In genomic region chr22:32660292-32660691, GRCh38 we compare ENCODE assay signal across 8 cellular contexts.
A peak's percentile ranks its signal among the peaks of the same experiment; 100 is the strongest.
DNase-seq lines count a peak whose midpoint lies in the region; ATAC-seq and TF ChIP-seq lines count a peak whose summit lies in the region.

No MANE protein-coding gene starts in this region.

- no peak overlapping the region for H3K4me3 ChIP-seq in dorsolateral prefrontal cortex

- TF ChIP-seq CTCF in dorsolateral prefrontal cortex (IDR thresholded peaks at IDR 0.05 in 54 of 56, conservative IDR thresholded peaks at IDR 0.05 in 2 of 56; ENCODE audit: low read depth in 1 of 56, partially characterized antibody in 56 of 56): peak; percentile 22 to 82 (median 64)

- H3K27me3 ChIP-seq in dorsolateral prefrontal cortex: no peaks in the 10 kb centered on the region

- intact Hi-C loops in dorsolateral prefrontal cortex (cut with DNase I): no loop called here

- no peak for ATAC-seq in stimulated activated naive CD8-positive, alpha-beta T cell treated with anti-CD3 and anti-CD28 coated beads, Interleukin-15, Interleukin-2, amounts not matched to agents 100 U/mL and 50 U/mL, for 24 hours

- no peak overlapping the region for H3K27ac ChIP-seq in dorsolateral prefrontal cortex

- DNase-seq in NCI-H510A treated with DMSO at 0.1 percent for 48 hours (lab: John Stamatoyannopoulos, UW) (peak; percentile 18), NCI-H510A (lab: John Stamatoyannopoulos, UW) (no peak), NCI-H1694 treated with DMSO at 0.1 percent for 48 hours (lab: John Stamatoyannopoulos, UW) (peak; percentile 29), dorsolateral prefrontal cortex (peak in 7 of 10 donors; percentile 10 to 69 (median 52)), lung microvascular endothelial cell (ENCODE audit: low read depth in 2 of 2) (peak; percentile 60 to 72), DMS114 treated with DMSO at 0.1 percent for 48 hours (lab: John Stamatoyannopoulos, UW; ENCODE audit: unreplicated experiment) (no peak)
- peak; percentile 70 for DNase-seq in activated CD4-positive, alpha-beta T cell treated with anti-CD3 and anti-CD28 coated beads for 48 hours
- DNase-seq in stimulated activated naive CD8-positive, alpha-beta T cell treated with anti-CD3 and anti-CD28 coated beads, Interleukin-15, Interleukin-2, amounts not matched to agents 100 U/mL and 50 U/mL, for 24 hours: peak; percentile 59

Comparison
In these comparisons a context has a peak if more than half of its experiments do, and no peak if none do; other contexts are left out.
1. DNase-seq: peak in NCI-H510A treated with DMSO at 0.1 percent for 48 hours (single experiment), NCI-H1694 treated with DMSO at 0.1 percent for 48 hours (single experiment), activated CD4-positive, alpha-beta T cell treated with anti-CD3 and anti-CD28 coated beads for 48 hours (single experiment), dorsolateral prefrontal cortex (7 of 10), lung microvascular endothelial cell (2 of 2) and stimulated activated naive CD8-positive, alpha-beta T cell treated with anti-CD3 and anti-CD28 coated beads, Interleukin-15, Interleukin-2, amounts not matched to agents 100 U/mL and 50 U/mL, for 24 hours (single experiment); none in NCI-H510A (single experiment) and DMS114 treated with DMSO at 0.1 percent for 48 hours (single experiment).